16 cellular contexts compared by ENCODE assay signal in genomic region chr6:21265264-21266044, GRCh38.
DNase-seq lines count a peak whose midpoint lies in the region; ATAC-seq and TF ChIP-seq lines count a peak whose summit lies in the region.
"Had no signal": no experiment of that assay in that cellular context is flagged by ENCODE, and none has a peak within 500 bp of the region (broad histone marks: within the 10 kb centered on the region; RNA-seq: fewer than 3 reads in every experiment).

No MANE protein-coding gene starts in this region.

- peak; percentile 63 for DNase-seq in EH (ENCODE audit: low read depth)
- DNase-seq in activated CD4-positive, alpha-beta memory T cell treated with anti-CD3 and anti-CD28 coated beads for 36 hours: peak; percentile 47
- DNase-seq in kidney tubule cell (ENCODE audit: low spot score): peak; percentile 37
- DNase-seq: activated gamma-delta T cell; caudate nucleus; CD8-positive, alpha-beta memory T cell; left lung; naive B cell; NCI-H2029 treated with DMSO at 0.1 percent for 48 hours; NK-92 treated with Interleukin-12 subunit alpha and Interleukin-12 subunit beta, amount 100 ng/mL, for 24 hours; WERI-Rb-1 had no signal

- H3K9me3 Mint-ChIP-seq in activated CD4-positive, alpha-beta memory T cell treated with anti-CD3 and anti-CD28 coated beads for 36 hours: no peaks in the 10 kb centered on the region
- H3K9me3 Mint-ChIP-seq: CD8-positive, alpha-beta memory T cell had no signal

- H3K4me3 ChIP-seq in HEK293 (ENCODE audit: low read depth, low read length): no peak overlapping the region
- H3K4me3 ChIP-seq: left lung had no signal

- no peak for TF ChIP-seq CTCF in HEK293 (tag by site-specific recombination; IDR thresholded peaks at IDR 0.05)

- intact Hi-C loops in activated CD4-positive, alpha-beta memory T cell treated with anti-CD3 and anti-CD28 coated beads for 36 hours (cut with micrococcal nuclease): loop anchor here (1.0 to 10.0 kb wide), 5 partner anchors 74 to 561 kb away; no protein-coding TSS in a partner anchor

- peak overlapping the region; percentile 56 for H3K27ac Mint-ChIP-seq in activated CD4-positive, alpha-beta memory T cell treated with anti-CD3 and anti-CD28 coated beads for 36 hours
- H3K27ac Mint-ChIP-seq: CD8-positive, alpha-beta memory T cell; IgD-negative memory B cell had no signal

- H3K4me1 ChIP-seq in HEK293 (ENCODE audit: control insufficient read depth, insufficient read depth, low read length): peaks cover 17% of the 10 kb centered on the region
- H3K4me1 ChIP-seq: left lung had no signal

- H3K36me3 ChIP-seq in HEK293 (ENCODE audit: control insufficient read depth in 2 of 2, insufficient read depth in 1 of 2, low read length in 2 of 2): no peaks in the 10 kb centered on the region
- H3K36me3 ChIP-seq: left lung, WERI-Rb-1 had no signal

- TF ChIP-seq POLR2A in GM18505 (IDR thresholded peaks at IDR 0.05; ENCODE audit: borderline replicate concordance, extremely low read depth, insufficient read depth, insufficient read length): no peak

- no peak for ATAC-seq in HG03571 (IDR thresholded peaks at IDR 0.05; ENCODE audit: unreplicated experiment)
- ATAC-seq in GM19324 (IDR thresholded peaks at IDR 0.05; ENCODE audit: low FRiP score, unreplicated experiment): no peak
- no peak for ATAC-seq in GM18505 (IDR thresholded peaks at IDR 0.05; ENCODE audit: unreplicated experiment)
- ATAC-seq: left lung had no signal

- POLR2A ChIA-PET in HEK293 (lab: Yijun Ruan, JAX): interaction anchor here (2.8 kb wide), 1 partner anchor 328 kb away, joined by 21 read pairs; the partner anchor contains the start of gene SOX4
- POLR2A ChIA-PET in activated CD4-positive, alpha-beta memory T cell treated with anti-CD3 and anti-CD28 coated beads for 36 hours (lab: Charles Lee): no interaction called here

- H3K4me3 Mint-ChIP-seq in activated CD4-positive, alpha-beta memory T cell treated with anti-CD3 and anti-CD28 coated beads for 36 hours: no peak overlapping the region
- H3K4me3 Mint-ChIP-seq: IgD-negative memory B cell, naive B cell had no signal

- H3K36me3 Mint-ChIP-seq in activated CD4-positive, alpha-beta memory T cell treated with anti-CD3 and anti-CD28 coated beads for 36 hours: no peaks in the 10 kb centered on the region
- H3K36me3 Mint-ChIP-seq: CD8-positive, alpha-beta memory T cell; naive B cell had no signal

- CTCF ChIA-PET in HEK293 (lab: Yijun Ruan, JAX): interaction anchor here (0.6 to 1.8 kb wide), 3 partner anchors 30 to 323 kb away, joined by 3 to 9 read pairs (median 4); no protein-coding TSS in a partner anchor
- CTCF ChIA-PET in activated CD4-positive, alpha-beta memory T cell treated with anti-CD3 and anti-CD28 coated beads for 36 hours (lab: Charles Lee): no interaction called here

- peaks cover 3% of the 10 kb centered on the region for H3K27me3 Mint-ChIP-seq in activated CD4-positive, alpha-beta memory T cell treated with anti-CD3 and anti-CD28 coated beads for 36 hours
- H3K27me3 Mint-ChIP-seq: IgD-negative memory B cell, naive B cell had no signal

- H3K4me1 Mint-ChIP-seq in activated CD4-positive, alpha-beta memory T cell treated with anti-CD3 and anti-CD28 coated beads for 36 hours (ENCODE audit: low read depth): peaks cover 20% of the 10 kb centered on the region

- no peaks in the 10 kb centered on the region for H3K9me3 ChIP-seq in HEK293 (ENCODE audit: control insufficient read depth, insufficient read depth, low read depth, low read length)
- H3K9me3 ChIP-seq: left lung had no signal

- peak overlapping the region; percentile 98 for H3K27ac ChIP-seq in HEK293 (ENCODE audit: extremely low read depth, low read depth, low read length)
- H3K27ac ChIP-seq: left lung, WERI-Rb-1 had no signal

TF ChIP-seq in HEK293, 187 proteins besides CTCF, POLR2A, EP300 and RAD21:
- peak; percentile 49 for TF ChIP-seq FEZF1 (tag by site-specific recombination; IDR thresholded peaks at IDR 0.05)
- no peak for TF ChIP-seq ZNF112 (tag by site-specific recombination; IDR thresholded peaks at IDR 0.05)
